In genomic region chr21:44076316-44076715, GRCh38 we compare ENCODE assay signal across 15 cellular contexts.
"Had no signal": no experiment of that assay in that cellular context is flagged by ENCODE, and none has a peak within 500 bp of the region (broad histone marks: within the 10 kb centered on the region; RNA-seq: fewer than 3 reads in every experiment).

No MANE protein-coding gene starts in this region.

- H3K4me1 ChIP-seq: gastrocnemius medialis, SJCRH30, tibial artery, vagina had no signal

- H3K4me1 Mint-ChIP-seq: neural crest cell had no signal

- H3K27me3 ChIP-seq: gastrocnemius medialis, sigmoid colon, SJCRH30, tibial artery, vagina had no signal

- H3K27ac ChIP-seq: epithelial cell of prostate, gastrocnemius medialis, sigmoid colon, SJCRH30, tibial artery, vagina had no signal

- H3K9me3 ChIP-seq: gastrocnemius medialis, sigmoid colon, SJCRH30, tibial artery, vagina had no signal

- H3K9me3 Mint-ChIP-seq: central memory CD8-positive, alpha-beta T cell; neural crest cell had no signal

- DNase-seq: activated CD4-positive, alpha-beta T cell treated with anti-CD3 and anti-CD28 coated beads for 48 hours; effector memory CD4-positive, alpha-beta T cell; gastrocnemius medialis; left ventricle myocardium superior; mesenchymal stem cell; sigmoid colon; SJCRH30; stimulated activated CD4-positive, alpha-beta T cell treated with anti-CD3 and anti-CD28 coated beads, Interleukin-2, amount 100 ng/mL, for 24 hours; SW 1271; T1000; tibial artery had no signal

- H3K4me3 ChIP-seq: gastrocnemius medialis, sigmoid colon, SJCRH30, tibial artery, vagina had no signal

- H3K4me3 Mint-ChIP-seq: central memory CD8-positive, alpha-beta T cell; neural crest cell had no signal

- H3K27me3 Mint-ChIP-seq: central memory CD8-positive, alpha-beta T cell had no signal

- ATAC-seq: gastrocnemius medialis, left ventricle myocardium superior had no signal
